8 cellular contexts compared by ENCODE assay signal in the genomic region with DNA sequence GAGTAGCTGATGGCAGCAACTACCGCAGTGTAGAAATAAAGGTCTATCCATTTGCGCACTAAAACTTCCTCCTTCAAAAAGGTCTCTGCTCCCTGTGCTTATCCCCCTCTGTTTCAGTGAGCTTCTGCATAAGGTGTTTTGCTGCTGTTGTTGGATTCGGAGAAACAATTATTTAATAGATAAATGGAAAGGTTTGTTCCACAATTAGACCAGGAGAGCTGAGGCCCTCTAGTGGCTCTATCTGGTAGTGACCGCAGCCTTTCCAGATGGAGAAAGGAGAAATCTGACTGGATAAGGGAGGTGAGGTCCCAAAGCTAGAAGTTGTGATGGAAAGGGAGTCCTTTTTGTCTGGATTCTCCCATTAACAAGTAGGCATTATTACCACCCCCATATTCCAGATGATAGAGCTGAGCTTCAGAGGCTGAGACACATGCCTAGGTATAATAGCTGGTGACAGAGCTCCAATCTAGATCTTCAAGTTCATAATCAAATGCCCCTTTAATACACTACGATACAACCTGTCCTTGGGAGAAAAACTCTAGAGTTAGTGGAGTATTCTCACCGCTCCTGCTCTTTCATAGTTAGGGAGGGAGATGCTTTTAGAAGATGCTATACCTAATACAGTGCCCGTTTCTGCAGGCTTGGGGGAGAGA. TPM values are rescaled to one million over a fixed set of nuclear protein-coding genes. Genes with fewer than 3 reads are reported as not detected.
DNase-seq lines count a peak whose midpoint lies in the region; ATAC-seq and TF ChIP-seq lines count a peak whose summit lies in the region.

No MANE protein-coding gene starts in this region.

- DNase-seq in NCI-H187 (lab: John Stamatoyannopoulos, UW) (peak; percentile 16 to 28), NCI-H187 treated with DMSO at 0.1 percent for 48 hours (lab: John Stamatoyannopoulos, UW) (no peak), HEK293T (ENCODE audit: extremely low spot score) (peak; percentile 53), Peyer's patch (peak in 2 of 3 donors; percentile 24 to 68), astrocyte of the spinal cord (ENCODE audit: low read depth, low spot score) (peak; percentile 43), kidney tubule cell (ENCODE audit: low spot score) (peak; percentile 35), OCI-M2 (lab: John Stamatoyannopoulos, UW; ENCODE audit: unreplicated experiment) (no peak)
- DNase-seq in stimulated activated naive CD8-positive, alpha-beta T cell treated with anti-CD3 and anti-CD28 coated beads, Interleukin-15, Interleukin-2, amounts not matched to agents 100 U/mL and 50 U/mL, for 24 hours, result peak; percentile 49

- POLR2A ChIA-PET in HEK293T (lab: Yijun Ruan, JAX), result no interaction called here

- ATAC-seq in stimulated activated naive CD8-positive, alpha-beta T cell treated with anti-CD3 and anti-CD28 coated beads, Interleukin-15, Interleukin-2, amounts not matched to agents 100 U/mL and 50 U/mL, for 24 hours, result no peak

- H3K36me3 ChIP-seq in Peyer's patch, result no peaks in the 10 kb centered on the region

- TF ChIP-seq CTCF in Peyer's patch (IDR thresholded peaks at IDR 0.05) (peak; percentile 30 to 72 (median 60)), astrocyte of the spinal cord (IDR thresholded peaks at IDR 0.05; ENCODE audit: low read depth, low read length) (peak; percentile 77)

- no peak overlapping the region for H3K27ac ChIP-seq in Peyer's patch

- in situ Hi-C loops in astrocyte of the spinal cord (cut with HindIII; ENCODE audit: low sequenced_read_pairs), result no loop called here

- no peaks in the 10 kb centered on the region for H3K4me1 ChIP-seq in Peyer's patch

- no peaks in the 10 kb centered on the region for H3K27me3 ChIP-seq in Peyer's patch

- no peak for TF ChIP-seq POLR2A in Peyer's patch (IDR thresholded peaks at IDR 0.05)

- CTCF ChIA-PET in HEK293T (lab: Yijun Ruan, JAX), result interaction anchor here (0.7 to 1.9 kb wide), 12 partner anchors 8 to 890 kb away, joined by 3 to 13 read pairs (median 4); no protein-coding TSS in a partner anchor

- H3K4me3 ChIP-seq in Peyer's patch (no peak overlapping the region), astrocyte of the spinal cord (ENCODE audit: low read depth, low read length) (no peak overlapping the region)

- no peaks in the 10 kb centered on the region for H3K9me3 ChIP-seq in Peyer's patch

TF ChIP-seq in HEK293T, 16 proteins besides CTCF, POLR2A, EP300 and RAD21:
- TF ChIP-seq L3MBTL2 (conservative IDR thresholded peaks at IDR 0.05) (no peak), FOXK2 (IDR thresholded peaks at IDR 0.05) (no peak), ARNT (IDR thresholded peaks at IDR 0.05) (no peak), HDGF (IDR thresholded peaks at IDR 0.05; ENCODE audit: borderline replicate concordance) (no peak), CTBP1 (IDR thresholded peaks at IDR 0.05; ENCODE audit: borderline replicate concordance) (no peak), SUZ12 (IDR thresholded peaks at IDR 0.05) (no peak), ZNF384 (IDR thresholded peaks at IDR 0.05) (no peak), FOXM1 (IDR thresholded peaks at IDR 0.05; ENCODE audit: borderline replicate concordance) (no peak), TARDBP (IDR thresholded peaks at IDR 0.05) (no peak), LEF1 (IDR thresholded peaks at IDR 0.05; ENCODE audit: borderline replicate concordance) (no peak), NFRKB (IDR thresholded peaks at IDR 0.05) (no peak), BHLHE40 (IDR thresholded peaks at IDR 0.05; ENCODE audit: borderline replicate concordance) (no peak), SP1 (IDR thresholded peaks at IDR 0.05) (no peak)
- TF ChIP-seq, protein P1, sequence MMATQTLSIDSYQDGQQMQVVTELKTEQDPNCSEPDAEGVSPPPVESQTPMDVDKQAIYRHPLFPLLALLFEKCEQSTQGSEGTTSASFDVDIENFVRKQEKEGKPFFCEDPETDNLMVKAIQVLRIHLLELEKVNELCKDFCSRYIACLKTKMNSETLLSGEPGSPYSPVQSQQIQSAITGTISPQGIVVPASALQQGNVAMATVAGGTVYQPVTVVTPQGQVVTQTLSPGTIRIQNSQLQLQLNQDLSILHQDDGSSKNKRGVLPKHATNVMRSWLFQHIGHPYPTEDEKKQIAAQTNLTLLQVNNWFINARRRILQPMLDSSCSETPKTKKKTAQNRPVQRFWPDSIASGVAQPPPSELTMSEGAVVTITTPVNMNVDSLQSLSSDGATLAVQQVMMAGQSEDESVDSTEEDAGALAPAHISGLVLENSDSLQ (IDR thresholded peaks at IDR 0.05), result no peak

RNA-seq across cellular contexts. Expression of a gene that starts 5.1 kb away (rescaled TPM):
- total RNA-seq in Peyer's patch, result not detected

Comparison
In these comparisons a context has a peak if more than half of its experiments do, and no peak if none do; other contexts are left out.
1. DNase-seq: peak in NCI-H187 (2 of 2), HEK293T (single experiment), Peyer's patch (2 of 3), astrocyte of the spinal cord (single experiment), kidney tubule cell (single experiment) and stimulated activated naive CD8-positive, alpha-beta T cell treated with anti-CD3 and anti-CD28 coated beads, Interleukin-15, Interleukin-2, amounts not matched to agents 100 U/mL and 50 U/mL, for 24 hours (single experiment); none in NCI-H187 treated with DMSO at 0.1 percent for 48 hours (single experiment) and OCI-M2 (single experiment).